Comparison of ENCODE assay signal across 1 cellular context in the genomic region with DNA sequence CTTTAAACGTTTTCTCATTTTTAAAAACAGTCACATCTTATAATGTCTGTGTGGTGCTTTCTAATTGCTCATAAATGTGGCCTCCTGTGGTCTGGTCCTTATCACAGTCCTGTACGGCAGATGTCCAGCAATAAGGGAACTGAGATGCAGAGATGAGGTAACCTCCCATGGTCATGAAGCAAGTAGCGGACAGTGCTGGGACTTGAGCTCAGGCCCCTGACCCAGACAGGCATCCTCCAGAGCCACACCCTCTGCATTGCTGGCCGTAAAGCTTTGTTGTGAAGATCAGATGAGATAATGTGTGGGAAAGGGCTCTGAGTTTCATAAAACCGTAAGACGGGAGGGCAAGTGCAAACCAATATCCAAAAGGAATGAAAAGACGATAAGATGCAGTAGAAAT.
TF ChIP-seq lines count a peak whose summit lies in the region.

No MANE protein-coding gene starts in this region.

TF ChIP-seq in WTC11, 78 proteins besides CTCF, POLR2A, EP300 and RAD21 (continued from another document):
- TF ChIP-seq, protein P1, sequence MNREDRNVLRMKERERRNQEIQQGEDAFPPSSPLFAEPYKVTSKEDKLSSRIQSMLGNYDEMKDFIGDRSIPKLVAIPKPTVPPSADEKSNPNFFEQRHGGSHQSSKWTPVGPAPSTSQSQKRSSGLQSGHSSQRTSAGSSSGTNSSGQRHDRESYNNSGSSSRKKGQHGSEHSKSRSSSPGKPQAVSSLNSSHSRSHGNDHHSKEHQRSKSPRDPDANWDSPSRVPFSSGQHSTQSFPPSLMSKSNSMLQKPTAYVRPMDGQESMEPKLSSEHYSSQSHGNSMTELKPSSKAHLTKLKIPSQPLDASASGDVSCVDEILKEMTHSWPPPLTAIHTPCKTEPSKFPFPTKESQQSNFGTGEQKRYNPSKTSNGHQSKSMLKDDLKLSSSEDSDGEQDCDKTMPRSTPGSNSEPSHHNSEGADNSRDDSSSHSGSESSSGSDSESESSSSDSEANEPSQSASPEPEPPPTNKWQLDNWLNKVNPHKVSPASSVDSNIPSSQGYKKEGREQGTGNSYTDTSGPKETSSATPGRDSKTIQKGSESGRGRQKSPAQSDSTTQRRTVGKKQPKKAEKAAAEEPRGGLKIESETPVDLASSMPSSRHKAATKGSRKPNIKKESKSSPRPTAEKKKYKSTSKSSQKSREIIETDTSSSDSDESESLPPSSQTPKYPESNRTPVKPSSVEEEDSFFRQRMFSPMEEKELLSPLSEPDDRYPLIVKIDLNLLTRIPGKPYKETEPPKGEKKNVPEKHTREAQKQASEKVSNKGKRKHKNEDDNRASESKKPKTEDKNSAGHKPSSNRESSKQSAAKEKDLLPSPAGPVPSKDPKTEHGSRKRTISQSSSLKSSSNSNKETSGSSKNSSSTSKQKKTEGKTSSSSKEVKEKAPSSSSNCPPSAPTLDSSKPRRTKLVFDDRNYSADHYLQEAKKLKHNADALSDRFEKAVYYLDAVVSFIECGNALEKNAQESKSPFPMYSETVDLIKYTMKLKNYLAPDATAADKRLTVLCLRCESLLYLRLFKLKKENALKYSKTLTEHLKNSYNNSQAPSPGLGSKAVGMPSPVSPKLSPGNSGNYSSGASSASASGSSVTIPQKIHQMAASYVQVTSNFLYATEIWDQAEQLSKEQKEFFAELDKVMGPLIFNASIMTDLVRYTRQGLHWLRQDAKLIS (CRISPR knock-in tag; IDR thresholded peaks at IDR 0.05; ENCODE audit: borderline replicate concordance), result no peak
- TF ChIP-seq SMAD3 (CRISPR knock-in tag; IDR thresholded peaks at IDR 0.05; ENCODE audit: borderline replicate concordance), result no peak
- no peak for TF ChIP-seq CBFB (CRISPR knock-in tag; IDR thresholded peaks at IDR 0.05; ENCODE audit: low read depth)
- TF ChIP-seq HMGA2 (CRISPR knock-in tag; IDR thresholded peaks at IDR 0.05), result no peak
- TF ChIP-seq ZBTB43 (CRISPR knock-in tag; IDR thresholded peaks at IDR 0.05), result no peak
- TF ChIP-seq TP53 (CRISPR knock-in tag; IDR thresholded peaks at IDR 0.05), result no peak
- no peak for TF ChIP-seq JUN (CRISPR knock-in tag; IDR thresholded peaks at IDR 0.05)
- TF ChIP-seq, protein P2, sequence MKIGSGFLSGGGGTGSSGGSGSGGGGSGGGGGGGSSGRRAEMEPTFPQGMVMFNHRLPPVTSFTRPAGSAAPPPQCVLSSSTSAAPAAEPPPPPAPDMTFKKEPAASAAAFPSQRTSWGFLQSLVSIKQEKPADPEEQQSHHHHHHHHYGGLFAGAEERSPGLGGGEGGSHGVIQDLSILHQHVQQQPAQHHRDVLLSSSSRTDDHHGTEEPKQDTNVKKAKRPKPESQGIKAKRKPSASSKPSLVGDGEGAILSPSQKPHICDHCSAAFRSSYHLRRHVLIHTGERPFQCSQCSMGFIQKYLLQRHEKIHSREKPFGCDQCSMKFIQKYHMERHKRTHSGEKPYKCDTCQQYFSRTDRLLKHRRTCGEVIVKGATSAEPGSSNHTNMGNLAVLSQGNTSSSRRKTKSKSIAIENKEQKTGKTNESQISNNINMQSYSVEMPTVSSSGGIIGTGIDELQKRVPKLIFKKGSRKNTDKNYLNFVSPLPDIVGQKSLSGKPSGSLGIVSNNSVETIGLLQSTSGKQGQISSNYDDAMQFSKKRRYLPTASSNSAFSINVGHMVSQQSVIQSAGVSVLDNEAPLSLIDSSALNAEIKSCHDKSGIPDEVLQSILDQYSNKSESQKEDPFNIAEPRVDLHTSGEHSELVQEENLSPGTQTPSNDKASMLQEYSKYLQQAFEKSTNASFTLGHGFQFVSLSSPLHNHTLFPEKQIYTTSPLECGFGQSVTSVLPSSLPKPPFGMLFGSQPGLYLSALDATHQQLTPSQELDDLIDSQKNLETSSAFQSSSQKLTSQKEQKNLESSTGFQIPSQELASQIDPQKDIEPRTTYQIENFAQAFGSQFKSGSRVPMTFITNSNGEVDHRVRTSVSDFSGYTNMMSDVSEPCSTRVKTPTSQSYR (CRISPR knock-in tag; IDR thresholded peaks at IDR 0.05), result no peak
- no peak for TF ChIP-seq NR3C1 (CRISPR knock-in tag; conservative IDR thresholded peaks at IDR 0.05; ENCODE audit: low read depth)
- no peak for TF ChIP-seq NFYB (CRISPR knock-in tag; conservative IDR thresholded peaks at IDR 0.05; ENCODE audit: low read depth)
- no peak for TF ChIP-seq ELF4 (CRISPR knock-in tag; IDR thresholded peaks at IDR 0.05; ENCODE audit: low read depth)
- no peak for TF ChIP-seq IRF1 (CRISPR knock-in tag; IDR thresholded peaks at IDR 0.05)
- no peak for TF ChIP-seq ZNF219 (CRISPR knock-in tag; IDR thresholded peaks at IDR 0.05; ENCODE audit: borderline replicate concordance)
- TF ChIP-seq ZMAT4 (CRISPR knock-in tag; IDR thresholded peaks at IDR 0.05), result no peak
- TF ChIP-seq TEAD1 (CRISPR knock-in tag; IDR thresholded peaks at IDR 0.05), result no peak
